ENCODE assay signal across 34 cellular contexts in the genomic region with DNA sequence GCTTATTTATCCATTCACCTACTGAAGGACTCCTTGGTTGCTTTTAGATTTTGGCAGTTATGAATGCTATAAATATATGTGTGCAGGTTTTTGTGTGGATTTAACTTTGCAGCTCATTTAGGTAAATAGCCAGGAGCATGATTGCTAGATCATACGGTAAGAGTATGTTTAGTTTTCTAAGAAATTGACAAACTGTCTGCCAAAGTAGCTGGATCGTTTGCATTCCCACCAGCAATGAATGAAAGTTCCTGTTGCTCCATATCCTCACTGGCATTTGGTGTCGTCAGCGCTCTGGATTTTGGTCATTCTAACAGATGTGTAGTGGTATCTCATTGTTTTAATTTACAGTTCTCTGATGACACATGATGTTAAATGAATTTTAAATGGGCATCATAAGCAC. TPM values are rescaled to one million over a fixed set of nuclear protein-coding genes. Genes with fewer than 3 reads are reported as not detected.
"Had no signal": no experiment of that assay in that cellular context is flagged by ENCODE, and none has a peak within 500 bp of the region (broad histone marks: within the 10 kb centered on the region; RNA-seq: fewer than 3 reads in every experiment).

No MANE protein-coding gene starts in this region.

- H3K27me3 Mint-ChIP-seq: activated naive CD4-positive, alpha-beta T cell treated with anti-CD3 and anti-CD28 coated beads, Interleukin-2, amount 50 U/mL, for 24 hours; activated naive CD8-positive, alpha-beta T cell treated with anti-CD3 and anti-CD28 coated beads, Interleukin-2, amount 50 U/mL, for 24 hours; activated T-cell treated with anti-CD3 and anti-CD28 coated beads, Interleukin-2, amount 50 U/mL, for 24 hours had no signal

- H3K4me3 Mint-ChIP-seq: activated CD4-positive, alpha-beta memory T cell treated with anti-CD3 and anti-CD28 coated beads, Interleukin-2, amount 10 ng/mL, durations not matched to agents 7 days and 5 days; activated CD4-positive, alpha-beta T cell treated with anti-CD3 and anti-CD28 coated beads for 36 hours; activated CD4-positive, alpha-beta T cell treated with anti-CD3 and anti-CD28 coated beads, Interleukin-2, amount 10 ng/mL, durations not matched to agents 7 days and 5 days; activated CD8-positive, alpha-beta memory T cell treated with anti-CD3 and anti-CD28 coated beads, Interleukin-2, amount 10 ng/mL, durations not matched to agents 7 days and 5 days; activated CD8-positive, alpha-beta T cell treated with anti-CD3 and anti-CD28 coated beads, Interleukin-2, amount 10 ng/mL, durations not matched to agents 7 days and 5 days; activated naive CD4-positive, alpha-beta T cell treated with anti-CD3 and anti-CD28 coated beads, Interleukin-2, amount 10 ng/mL, durations not matched to agents 7 days and 5 days; activated naive CD4-positive, alpha-beta T cell treated with anti-CD3 and anti-CD28 coated beads, Interleukin-2, amount 50 U/mL, for 24 hours; activated naive CD8-positive, alpha-beta T cell; activated naive CD8-positive, alpha-beta T cell treated with anti-CD3 and anti-CD28 coated beads, Interleukin-2, amount 10 ng/mL, durations not matched to agents 7 days and 5 days; activated naive CD8-positive, alpha-beta T cell treated with anti-CD3 and anti-CD28 coated beads, Interleukin-2, amount 50 U/mL, for 24 hours; activated T-cell treated with anti-CD3 and anti-CD28 coated beads, Interleukin-2, amount 50 U/mL, for 24 hours; brain; central memory CD8-positive, alpha-beta T cell; T-helper 1 cell treated with Interleukin-12 subunit alpha and Interleukin-12 subunit beta and Interleukin-4 antibody, amounts not matched to agents 30 μg/mL and 1 μg/mL, for 36 hours; T-helper 2 cell treated with Interferon-gamma antibody and Interleukin-4, amounts not matched to agents 5 μg/mL and 100 μg/mL, for 36 hours; WTC11 had no signal

- H3K9me3 Mint-ChIP-seq: activated CD4-positive, alpha-beta memory T cell treated with anti-CD3 and anti-CD28 coated beads, Interleukin-2, amount 10 ng/mL, durations not matched to agents 7 days and 5 days; T-helper 1 cell treated with Interleukin-12 subunit alpha and Interleukin-12 subunit beta and Interleukin-4 antibody, amounts not matched to agents 30 μg/mL and 1 μg/mL, for 36 hours; T-helper 2 cell treated with Interferon-gamma antibody and Interleukin-4, amounts not matched to agents 5 μg/mL and 100 μg/mL, for 36 hours had no signal

- H3K27ac ChIP-seq: ascending aorta, cardiac muscle cell, WERI-Rb-1 had no signal

- DNase-seq: activated CD4-positive, alpha-beta memory T cell treated with anti-CD3 and anti-CD28 coated beads, Interleukin-2, amount 10 ng/mL, durations not matched to agents 7 days and 5 days; activated CD4-positive, alpha-beta T cell treated with anti-CD3 and anti-CD28 coated beads for 1 hour; activated CD4-positive, alpha-beta T cell treated with anti-CD3 and anti-CD28 coated beads for 36 hours; activated CD4-positive, alpha-beta T cell treated with anti-CD3 and anti-CD28 coated beads for 48 hours; activated CD4-positive, alpha-beta T cell treated with anti-CD3 and anti-CD28 coated beads, Interleukin-2, amount 10 ng/mL, durations not matched to agents 7 days and 5 days; activated CD4-positive, alpha-beta T cell treated with anti-CD3 and anti-CD28 coated beads, Interleukin-2, amount 50 U/mL, for 48 hours; activated CD4-positive, CD25-positive, alpha-beta regulatory T cell; activated CD8-positive, alpha-beta memory T cell treated with anti-CD3 and anti-CD28 coated beads for 24 hours; activated CD8-positive, alpha-beta memory T cell treated with anti-CD3 and anti-CD28 coated beads, Interleukin-2, amount 10 ng/mL, durations not matched to agents 7 days and 5 days; activated CD8-positive, alpha-beta T cell treated with anti-CD3 and anti-CD28 coated beads, Interleukin-2, amount 10 ng/mL, durations not matched to agents 7 days and 5 days; activated effector memory CD4-positive, alpha-beta T cell treated with Interleukin-2 at 50 U/mL for 16 hours; activated gamma-delta T cell; activated naive CD4-positive, alpha-beta T cell treated with anti-CD3 and anti-CD28 coated beads, Interleukin-2, amount 10 ng/mL, durations not matched to agents 7 days and 5 days; activated naive CD4-positive, alpha-beta T cell treated with Interleukin-2 at 50 U/mL for 16 hours; activated naive CD8-positive, alpha-beta T cell treated with anti-CD3 and anti-CD28 coated beads, Interleukin-2, amount 10 ng/mL, durations not matched to agents 7 days and 5 days; activated naive CD8-positive, alpha-beta T cell treated with anti-CD3 and anti-CD28 coated beads, Interleukin-2, amount 50 U/mL, for 24 hours; activated T-cell treated with anti-CD3 and anti-CD28 coated beads, Interleukin-2, amount 50 U/mL, for 24 hours; amygdala; anterior cingulate cortex; caudate nucleus; cerebellar nuclear complex; T-helper 2 cell; T-helper 9 cell; WERI-Rb-1 had no signal

- H3K4me1 Mint-ChIP-seq: activated CD4-positive, alpha-beta memory T cell treated with anti-CD3 and anti-CD28 coated beads, Interleukin-2, amount 10 ng/mL, durations not matched to agents 7 days and 5 days; activated CD4-positive, alpha-beta T cell treated with anti-CD3 and anti-CD28 coated beads for 36 hours; activated CD4-positive, alpha-beta T cell treated with anti-CD3 and anti-CD28 coated beads, Interleukin-2, amount 10 ng/mL, durations not matched to agents 7 days and 5 days; activated CD8-positive, alpha-beta memory T cell treated with anti-CD3 and anti-CD28 coated beads, Interleukin-2, amount 10 ng/mL, durations not matched to agents 7 days and 5 days; activated naive CD4-positive, alpha-beta T cell treated with anti-CD3 and anti-CD28 coated beads, Interleukin-2, amount 10 ng/mL, durations not matched to agents 7 days and 5 days; activated naive CD4-positive, alpha-beta T cell treated with anti-CD3 and anti-CD28 coated beads, Interleukin-2, amount 50 U/mL, for 24 hours; activated naive CD8-positive, alpha-beta T cell treated with anti-CD3 and anti-CD28 coated beads, Interleukin-2, amount 50 U/mL, for 24 hours; central memory CD8-positive, alpha-beta T cell had no signal

- H3K27ac Mint-ChIP-seq: activated CD4-positive, alpha-beta memory T cell treated with anti-CD3 and anti-CD28 coated beads, Interleukin-2, amount 10 ng/mL, durations not matched to agents 7 days and 5 days; activated CD4-positive, alpha-beta T cell treated with anti-CD3 and anti-CD28 coated beads for 36 hours; activated CD4-positive, alpha-beta T cell treated with anti-CD3 and anti-CD28 coated beads, Interleukin-2, amount 10 ng/mL, durations not matched to agents 7 days and 5 days; activated CD8-positive, alpha-beta memory T cell treated with anti-CD3 and anti-CD28 coated beads, Interleukin-2, amount 10 ng/mL, durations not matched to agents 7 days and 5 days; activated CD8-positive, alpha-beta T cell treated with anti-CD3 and anti-CD28 coated beads, Interleukin-2, amount 10 ng/mL, durations not matched to agents 7 days and 5 days; activated naive CD4-positive, alpha-beta T cell treated with anti-CD3 and anti-CD28 coated beads, Interleukin-2, amount 10 ng/mL, durations not matched to agents 7 days and 5 days; activated naive CD4-positive, alpha-beta T cell treated with anti-CD3 and anti-CD28 coated beads, Interleukin-2, amount 50 U/mL, for 24 hours; activated naive CD8-positive, alpha-beta T cell; activated naive CD8-positive, alpha-beta T cell treated with anti-CD3 and anti-CD28 coated beads, Interleukin-2, amount 10 ng/mL, durations not matched to agents 7 days and 5 days; activated naive CD8-positive, alpha-beta T cell treated with anti-CD3 and anti-CD28 coated beads, Interleukin-2, amount 50 U/mL, for 24 hours; activated T-cell treated with anti-CD3 and anti-CD28 coated beads, Interleukin-2, amount 50 U/mL, for 24 hours; activated T-helper 2 cell treated with anti-CD3 and anti-CD28 coated beads, Interferon-gamma antibody, Interleukin-2, Interleukin-4, amounts not matched to agents 10 μg/mL and 5 μg/mL and 100 μg/mL, durations not matched to agents 14 hours and 24 hours and 36 hours; brain; T-helper 1 cell treated with Interleukin-12 subunit alpha and Interleukin-12 subunit beta and Interleukin-4 antibody, amounts not matched to agents 30 μg/mL and 1 μg/mL, for 36 hours; T-helper 2 cell treated with Interferon-gamma antibody and Interleukin-4, amounts not matched to agents 5 μg/mL and 100 μg/mL, for 36 hours; WTC11 had no signal

- H3K36me3 Mint-ChIP-seq: activated CD8-positive, alpha-beta memory T cell treated with anti-CD3 and anti-CD28 coated beads, Interleukin-2, amount 10 ng/mL, durations not matched to agents 7 days and 5 days; activated naive CD4-positive, alpha-beta T cell treated with anti-CD3 and anti-CD28 coated beads, Interleukin-2, amount 10 ng/mL, durations not matched to agents 7 days and 5 days; activated naive CD4-positive, alpha-beta T cell treated with anti-CD3 and anti-CD28 coated beads, Interleukin-2, amount 50 U/mL, for 24 hours; brain had no signal

RNA-seq across cellular contexts. Expression of gene DIPK1C, which starts 8.7 kb away (rescaled TPM):
- polyA plus RNA-seq: cardiac muscle cell had no signal
